In genomic region chr9:136586391-136586790, GRCh38 we compare ENCODE assay signal across 1 cellular context.
A peak's percentile ranks its signal among the peaks of the same experiment; 100 is the strongest.
TF ChIP-seq lines count a peak whose summit lies in the region.

No MANE protein-coding gene starts in this region.

TF ChIP-seq in HepG2, 621 proteins besides CTCF, POLR2A, EP300 and RAD21 (continued from another document):
- TF ChIP-seq MNT (IDR thresholded peaks at IDR 0.05), result peak; percentile 85
